Comparison of ENCODE assay signal across 15 cellular contexts in genomic region chr3:177729939-177730700, GRCh38.
DNase-seq lines count a peak whose midpoint lies in the region; ATAC-seq and TF ChIP-seq lines count a peak whose summit lies in the region.
"Had no signal": no experiment of that assay in that cellular context is flagged by ENCODE, and none has a peak within 500 bp of the region (broad histone marks: within the 10 kb centered on the region; RNA-seq: fewer than 3 reads in every experiment).

No MANE protein-coding gene starts in this region.

- TF ChIP-seq CTCF in gastrocnemius medialis (IDR thresholded peaks at IDR 0.05 in 4 of 5, conservative IDR thresholded peaks at IDR 0.05 in 1 of 5) = no peak

- H3K4me3 ChIP-seq in gastrocnemius medialis = no peak overlapping the region

- H3K4me3 Mint-ChIP-seq in stimulated activated memory B cell treated with anti-CD40 and anti-IgM and Interleukin-4, amounts not matched to agents 10 μg/mL and 1 μg/mL and 100 μg/mL, for 72 hours = no peak overlapping the region
- H3K4me3 Mint-ChIP-seq: activated naive CD4-positive, alpha-beta T cell treated with anti-CD3 and anti-CD28 coated beads, Interleukin-2, amount 10 ng/mL, durations not matched to agents 7 days and 5 days; CD4-positive, alpha-beta T cell; memory B cell had no signal

- no peaks in the 10 kb centered on the region for H3K27me3 Mint-ChIP-seq in stimulated activated memory B cell treated with anti-CD40 and anti-IgM and Interleukin-4, amounts not matched to agents 10 μg/mL and 1 μg/mL and 100 μg/mL, for 72 hours
- H3K27me3 Mint-ChIP-seq: activated naive CD4-positive, alpha-beta T cell treated with anti-CD3 and anti-CD28 coated beads, Interleukin-2, amount 10 ng/mL, durations not matched to agents 7 days and 5 days; CD4-positive, alpha-beta T cell had no signal

- H3K27ac Mint-ChIP-seq in stimulated activated memory B cell treated with anti-CD40 and anti-IgM and Interleukin-4, amounts not matched to agents 10 μg/mL and 1 μg/mL and 100 μg/mL, for 72 hours = no peak overlapping the region
- H3K27ac Mint-ChIP-seq: activated naive CD4-positive, alpha-beta T cell treated with anti-CD3 and anti-CD28 coated beads, Interleukin-2, amount 10 ng/mL, durations not matched to agents 7 days and 5 days; CD4-positive, alpha-beta T cell; memory B cell had no signal

- peaks cover 6% of the 10 kb centered on the region for H3K4me1 Mint-ChIP-seq in stimulated activated memory B cell treated with anti-CD40 and anti-IgM and Interleukin-4, amounts not matched to agents 10 μg/mL and 1 μg/mL and 100 μg/mL, for 72 hours
- H3K4me1 Mint-ChIP-seq: activated naive CD4-positive, alpha-beta T cell treated with anti-CD3 and anti-CD28 coated beads, Interleukin-2, amount 10 ng/mL, durations not matched to agents 7 days and 5 days had no signal

- H3K27me3 ChIP-seq in gastrocnemius medialis = no peaks in the 10 kb centered on the region

- H3K9me3 ChIP-seq in gastrocnemius medialis = no peaks in the 10 kb centered on the region

- no peaks in the 10 kb centered on the region for H3K36me3 Mint-ChIP-seq in stimulated activated memory B cell treated with anti-CD40 and anti-IgM and Interleukin-4, amounts not matched to agents 10 μg/mL and 1 μg/mL and 100 μg/mL, for 72 hours
- H3K36me3 Mint-ChIP-seq: activated naive CD4-positive, alpha-beta T cell treated with anti-CD3 and anti-CD28 coated beads, Interleukin-2, amount 10 ng/mL, durations not matched to agents 7 days and 5 days had no signal

- intact Hi-C loops in gastrocnemius medialis (cut with DNase I; ENCODE audit: low total_unique reads) = loop anchor here (5.0 kb wide), 1 partner anchor 778 kb away; no protein-coding TSS in a partner anchor

- peak overlapping the region; percentile 20 to 45 (median 30) for H3K27ac ChIP-seq in gastrocnemius medialis

- in situ Hi-C loops in gastrocnemius medialis (cut with MboI; ENCODE audit: low sequenced_read_pairs in 4 of 4) = no loop called here

- peak; percentile 25 for DNase-seq in Daoy (ENCODE audit: low read depth)
- peak; percentile 49 for DNase-seq in RPMI7951 (ENCODE audit: low read depth)
- DNase-seq in fibroblast of the conjunctiva (ENCODE audit: low read depth) = peak; percentile 88
- peak; percentile 39 to 59 for DNase-seq in gastrocnemius medialis
- DNase-seq in GDM1 (lab: John Stamatoyannopoulos, UW) = no peak
- DNase-seq: activated naive CD4-positive, alpha-beta T cell treated with anti-CD3 and anti-CD28 coated beads, Interleukin-2, amount 10 ng/mL, durations not matched to agents 7 days and 5 days; CD4-positive, alpha-beta T cell; OCI-M1; stimulated activated CD4-positive, alpha-beta T cell treated with anti-CD3 and anti-CD28 coated beads, Interleukin-12 subunit alpha, Interleukin-12 subunit beta, amount 100 ng/mL, for 4 hours; stimulated activated naive CD4-positive, alpha-beta T cell treated with Interleukin-2 at 50 U/mL for 16 hours had no signal

- no peaks in the 10 kb centered on the region for H3K9me3 Mint-ChIP-seq in stimulated activated memory B cell treated with anti-CD40 and anti-IgM and Interleukin-4, amounts not matched to agents 10 μg/mL and 1 μg/mL and 100 μg/mL, for 72 hours
- H3K9me3 Mint-ChIP-seq: CD4-positive, alpha-beta T cell; memory B cell had no signal

- no peaks in the 10 kb centered on the region for H3K36me3 ChIP-seq in gastrocnemius medialis

- TF ChIP-seq POLR2A in gastrocnemius medialis (IDR thresholded peaks at IDR 0.05) = no peak

- ATAC-seq in gastrocnemius medialis = peak; percentile 60 to 71
- no peak for ATAC-seq in HG03378 (IDR thresholded peaks at IDR 0.05; ENCODE audit: unreplicated experiment)
- ATAC-seq in GM18870 (IDR thresholded peaks at IDR 0.05; ENCODE audit: unreplicated experiment) = no peak
- ATAC-seq in stimulated activated memory B cell treated with anti-CD40 and anti-IgM and Interleukin-4, amounts not matched to agents 10 μg/mL and 1 μg/mL and 100 μg/mL, for 72 hours = no peak
- ATAC-seq: esophagus mucosa had no signal

- peaks cover 11 to 25% of the 10 kb centered on the region in 2 donors for H3K4me1 ChIP-seq in gastrocnemius medialis

Comparison
In these comparisons a context has a peak if more than half of its experiments do, and no peak if none do; other contexts are left out.
1. ATAC-seq: peak in gastrocnemius medialis (2 of 2); none in HG03378 (single experiment), GM18870 (single experiment) and stimulated activated memory B cell treated with anti-CD40 and anti-IgM and Interleukin-4, amounts not matched to agents 10 μg/mL and 1 μg/mL and 100 μg/mL, for 72 hours (single experiment).